Comparison of ENCODE assay signal across 8 cellular contexts in genomic region chr1:201982923-201983805, GRCh38. TPM values are rescaled to one million over a fixed set of nuclear protein-coding genes. Genes with fewer than 3 reads are reported as not detected.
DNase-seq lines count a peak whose midpoint lies in the region; ATAC-seq, FAIRE-seq and TF ChIP-seq lines count a peak whose summit lies in the region.

No MANE protein-coding gene starts in this region.

- peaks cover 45% of the 10 kb centered on the region for H3K79me2 ChIP-seq in GM23338 (replicated peaks; ENCODE audit: insufficient read depth)
- H3K79me2 ChIP-seq in SK-N-SH (ENCODE audit: insufficient read depth), result peaks cover 51% of the 10 kb centered on the region

- TF ChIP-seq CTCF in GM23338 (conservative IDR thresholded peaks at IDR 0.05; ENCODE audit: low read depth in 2 of 2), result 0 out of 4 replicates have a peak, but pooled peaks of 1 of the 2 experiments have one; percentile 8
- peak; percentile 22; the same call in 1 of the 2 replicates for TF ChIP-seq CTCF in SK-N-SH (IDR thresholded peaks at IDR 0.05)
- TF ChIP-seq CTCF in pancreas (IDR thresholded peaks at IDR 0.05), result no peak
- TF ChIP-seq CTCF in upper lobe of left lung (IDR thresholded peaks at IDR 0.05), result peak in 5 of 6 experiments; percentile 14 to 72 (median 52)

- intact Hi-C loops in Right ventricle myocardium inferior (cut with DNase I), result no loop called here
- intact Hi-C loops in pancreas (cut with DNase I), result no loop called here

- no peaks in the 10 kb centered on the region for H3K9me3 ChIP-seq in SK-N-SH
- H3K9me3 ChIP-seq in pancreas, result no peaks in the 10 kb centered on the region
- no peaks in the 10 kb centered on the region for H3K9me3 ChIP-seq in upper lobe of left lung

- peaks cover 16% of the 10 kb centered on the region; the same call in 2 of the 3 replicates for H3K4me1 Mint-ChIP-seq in GM23338
- H3K4me1 Mint-ChIP-seq in activated naive CD8-positive, alpha-beta T cell (ENCODE audit: low read depth), result peaks cover 24% of the 10 kb centered on the region

- H3K36me3 Mint-ChIP-seq in GM23338 (ENCODE audit: low read depth), result peaks cover 4% of the 10 kb centered on the region; the same call in 2 of the 3 replicates
- H3K36me3 Mint-ChIP-seq in activated naive CD8-positive, alpha-beta T cell, result no peaks in the 10 kb centered on the region

- H4K20me1 ChIP-seq in GM23338 (replicated peaks; ENCODE audit: insufficient read depth) (peaks cover 10% of the 10 kb centered on the region; the same call in 1 of the 2 replicates), SK-N-SH (ENCODE audit: insufficient read depth) (peaks cover 12% of the 10 kb centered on the region)

- H3K4me3 ChIP-seq in GM23338, result peak overlapping the region; percentile 70
- peak overlapping the region; percentile 67 to 69 for H3K4me3 ChIP-seq in SK-N-SH (ENCODE audit: low read depth in 2 of 2, low read length in 1 of 2)
- peak overlapping the region; percentile 91 to 99 (median 96) for H3K4me3 ChIP-seq in pancreas
- peak overlapping the region; percentile 54 to 100 (median 92) for H3K4me3 ChIP-seq in upper lobe of left lung

- H2AFZ ChIP-seq in GM23338, result peak overlapping the region; percentile 57
- peak overlapping the region; percentile 38 for H2AFZ ChIP-seq in SK-N-SH (ENCODE audit: low read depth)

- peaks cover 6% of the 10 kb centered on the region for H3K4me1 ChIP-seq in GM23338 (ENCODE audit: insufficient read depth)
- H3K4me1 ChIP-seq in SK-N-SH (ENCODE audit: control insufficient read depth in 1 of 2, insufficient read depth in 2 of 2, low read depth in 1 of 2, low read length in 1 of 2), result peaks cover 0 to 8% of the 10 kb centered on the region in 2 experiments; a peak in 2 of 4 replicates
- H3K4me1 ChIP-seq in pancreas, result peaks cover 0 to 11% (median 0%) of the 10 kb centered on the region in 3 donors
- peaks cover 3 to 21% (median 13%) of the 10 kb centered on the region in 4 donors for H3K4me1 ChIP-seq in upper lobe of left lung

- 7% methylated on average over 16 of the region's 53 CpGs for WGBS in SK-N-SH (ENCODE audit: low lambda C conversion rate)
- WGBS in pancreas, 2 donors, result 1 to 2% methylated on average over 36 to 53 of the region's 53 CpGs
- WGBS in upper lobe of left lung, 2 donors, result 4 to 5% methylated on average over 22 to 33 of the region's 53 CpGs

- FAIRE-seq in G401.6 (lab: Jason Lieb, UNC), result peak; percentile 56
- no peak for FAIRE-seq in pancreas (lab: Jason Lieb, UNC)

- H3K4me2 ChIP-seq in GM23338 (peak overlapping the region; percentile 87), SK-N-SH (peak overlapping the region; percentile 72)

- TF ChIP-seq RAD21 in SK-N-SH (IDR thresholded peaks at IDR 0.05; ENCODE audit: low read length), result no peak

- H3K36me3 ChIP-seq in GM23338 (ENCODE audit: insufficient read depth) (no peaks in the 10 kb centered on the region), SK-N-SH (replicated peaks in 1 of 2; ENCODE audit: control insufficient read depth in 1 of 2, insufficient read depth in 2 of 2, low read length in 1 of 2) (peaks cover 0 to 2% of the 10 kb centered on the region in 2 experiments), pancreas (no peaks in the 10 kb centered on the region), upper lobe of left lung (no peaks in the 10 kb centered on the region)

- H3K27me3 ChIP-seq in GM23338 (ENCODE audit: insufficient read depth) (0 out of 2 replicates have a peak, but pooled peaks cover 10% of the 10 kb centered on the region), SK-N-SH (ENCODE audit: insufficient read depth) (no peaks in the 10 kb centered on the region), pancreas (no peaks in the 10 kb centered on the region), upper lobe of left lung (no peaks in the 10 kb centered on the region)

- peak in 1 of 4 donors; percentile 60 for TF ChIP-seq POLR2A in upper lobe of left lung (IDR thresholded peaks at IDR 0.05)

- POLR2A ChIA-PET in SK-N-SH (lab: Yijun Ruan, JAX), result interaction anchor here (0.9 to 1.0 kb wide), 3 partner anchors 23 to 91 kb away, joined by 3 to 5 read pairs (median 3); no protein-coding TSS in a partner anchor

- peak overlapping the region; percentile 91 for H3K4me3 Mint-ChIP-seq in GM23338
- peak overlapping the region; percentile 100 for H3K4me3 Mint-ChIP-seq in activated naive CD8-positive, alpha-beta T cell

- TF ChIP-seq EP300 in SK-N-SH (IDR thresholded peaks at IDR 0.05; ENCODE audit: borderline replicate concordance in 1 of 2, low read depth in 1 of 2, low read length in 1 of 2) (no peak), upper lobe of left lung (IDR thresholded peaks at IDR 0.05) (no peak)

- ATAC-seq in GM23338, result peak; percentile 83
- peak; percentile 90 for ATAC-seq in Right ventricle myocardium inferior
- ATAC-seq in pancreas, result peak; percentile 82 to 89 (median 82)
- ATAC-seq in upper lobe of left lung (ENCODE audit: low FRiP score in 2 of 2), result peak; percentile 94 to 95

- H3K9ac ChIP-seq in SK-N-SH, result peak overlapping the region; percentile 62

- peak; percentile 81 for DNase-seq in GM23338 (ENCODE audit: low spot score)
- peak; percentile 78 to 80 for DNase-seq in Kasumi-1 (lab: John Stamatoyannopoulos, UW)
- peak; percentile 82 for DNase-seq in SK-N-SH
- DNase-seq in Right ventricle myocardium inferior (ENCODE audit: missing footprints), result peak; percentile 89
- DNase-seq in pancreas, result peak; percentile 62 to 87 (median 68)
- peak; percentile 83 to 94 for DNase-seq in upper lobe of left lung

- peak overlapping the region; percentile 42; the same call in 1 of the 2 replicates for H3K27ac ChIP-seq in GM23338 (ENCODE audit: low read depth)
- H3K27ac ChIP-seq in SK-N-SH (ENCODE audit: low read depth in 2 of 2, low read length in 1 of 2), result peak overlapping the region; percentile 66 to 78
- H3K27ac ChIP-seq in pancreas, result peak overlapping the region; percentile 76 to 90 (median 84)
- peak overlapping the region; percentile 91 to 97 (median 94) for H3K27ac ChIP-seq in upper lobe of left lung

- H3K9me3 Mint-ChIP-seq in GM23338, result no peaks in the 10 kb centered on the region
- H3K9me3 Mint-ChIP-seq in activated naive CD8-positive, alpha-beta T cell (ENCODE audit: low read depth), result no peaks in the 10 kb centered on the region

- H3K9me2 ChIP-seq in GM23338 (ENCODE audit: insufficient read depth) (no peaks in the 10 kb centered on the region), SK-N-SH (no peaks in the 10 kb centered on the region)

- H3K27ac Mint-ChIP-seq in GM23338, result no peak overlapping the region
- peak overlapping the region; percentile 94 for H3K27ac Mint-ChIP-seq in activated naive CD8-positive, alpha-beta T cell

- no peaks in the 10 kb centered on the region for H3F3A ChIP-seq in GM23338 (replicated peaks; ENCODE audit: low read depth)
- peaks cover 4% of the 10 kb centered on the region for H3F3A ChIP-seq in SK-N-SH (replicated peaks; ENCODE audit: insufficient read depth)

- H3K27me3 Mint-ChIP-seq in GM23338 (ENCODE audit: insufficient read depth, low read depth, poor library complexity), result peaks cover 8% of the 10 kb centered on the region
- no peaks in the 10 kb centered on the region for H3K27me3 Mint-ChIP-seq in activated naive CD8-positive, alpha-beta T cell

- CTCF ChIA-PET in SK-N-SH (lab: Yijun Ruan, JAX), result interaction anchor here (0.6 to 9.6 kb wide), 11 partner anchors 10 to 152 kb away, joined by 3 to 58 read pairs (median 4); partner anchors contain the start of gene SHISA4

TF ChIP-seq in GM23338, 12 proteins besides CTCF, POLR2A, EP300 and RAD21 (continues in another document):
- TF ChIP-seq POLR2AphosphoS5 (IDR thresholded peaks at IDR 0.05; ENCODE audit: low read depth) (peak; percentile 34; the same call in 1 of the 2 replicates), STAT1 (IDR thresholded peaks at IDR 0.05; ENCODE audit: unreplicated experiment) (no peak)

TF ChIP-seq in SK-N-SH, 30 proteins besides CTCF, POLR2A, EP300 and RAD21 (continues in another document):
- TF ChIP-seq YY1 (IDR thresholded peaks at IDR 0.05; ENCODE audit: low read depth) (no peak), GATA2 (CRISPR knock-in tag; IDR thresholded peaks at IDR 0.05) (peak; percentile 45)

RNA-seq across cellular contexts. Expression of gene RNPEP, which starts 0.7 kb away (rescaled TPM):
- 61.6 and 80.3 TPM in 2 replicates for total RNA-seq in GM23338 (2014; rRNA removed; shearing (Covaris generic))
- 32.1 and 35.0 TPM in 2 replicates for polyA plus RNA-seq in GM23338 (2016; fragmentation: Nextera tagmentation; extraction: Ambion mirVana)
- 36.7 and 46.7 TPM in 2 replicates for polyA plus RNA-seq in SK-N-SH (2012; rRNA removed)
- polyA plus RNA-seq in SK-N-SH (2012; cell fraction: cytosol; rRNA removed), result 45.5 and 49.7 TPM in 2 replicates
- polyA plus RNA-seq in SK-N-SH (2012; cell fraction: nucleus; rRNA removed), result 84.1 and 88.4 TPM in 2 replicates
- 18.7 TPM for total RNA-seq in Right ventricle myocardium inferior
- 10 to 100 TPM; 19.8 to 37.6 (median 26.5) TPM for total RNA-seq in pancreas
- 10 to 100 TPM; 29.0 to 43.5 TPM for polyA plus RNA-seq in pancreas
- total RNA-seq in upper lobe of left lung, result 100 to 1,000 TPM in 2 of 6 donors, 10 to 100 TPM in 4; 67.7 to 116 (median 76.5) TPM

RNA-seq across cellular contexts. Expression of gene ELF3, which starts 27.2 kb away (rescaled TPM):
- total RNA-seq in GM23338 (2014; rRNA removed; shearing (Covaris generic)), result 13.0 and 19.5 TPM in 2 replicates
- polyA plus RNA-seq in GM23338 (2016; fragmentation: Nextera tagmentation; extraction: Ambion mirVana), result 10.9 and 12.3 TPM in 2 replicates
- 0.10 and 0.11 TPM in 2 replicates for polyA plus RNA-seq in SK-N-SH (2012; rRNA removed)
- 0.04 and 0.05 TPM in 2 replicates for polyA plus RNA-seq in SK-N-SH (2012; cell fraction: cytosol; rRNA removed)
- polyA plus RNA-seq in SK-N-SH (2012; cell fraction: nucleus; rRNA removed), result 1.3 and 1.5 TPM in 2 replicates
- 0.54 TPM for total RNA-seq in Right ventricle myocardium inferior
- total RNA-seq in pancreas, result 100 to 1,000 TPM in 5 of 6 donors, 10 to 100 TPM in 1; 99.3 to 278 (median 158) TPM
- polyA plus RNA-seq in pancreas, result 100 to 1,000 TPM; 284 to 447 TPM
- total RNA-seq in upper lobe of left lung, result 100 to 1,000 TPM in 4 of 6 donors, 10 to 100 TPM in 2; 82.8 to 261 (median 137) TPM

RNA-seq across cellular contexts. Expression of gene TIMM17A, which starts 27.9 kb away (rescaled TPM):
- 38.5 and 45.9 TPM in 2 replicates for total RNA-seq in GM23338 (2014; rRNA removed; shearing (Covaris generic))
- polyA plus RNA-seq in GM23338 (2016; fragmentation: Nextera tagmentation; extraction: Ambion mirVana) (53.4 and 60.0 TPM in 2 replicates), SK-N-SH (2012; rRNA removed) (33.6 and 51.6 TPM in 2 replicates), pancreas (10 to 100 TPM; 18.1 to 28.2 TPM)
- 59.3 and 72.7 TPM in 2 replicates for polyA plus RNA-seq in SK-N-SH (2012; cell fraction: cytosol; rRNA removed)
- 20.6 and 39.2 TPM in 2 replicates for polyA plus RNA-seq in SK-N-SH (2012; cell fraction: nucleus; rRNA removed)
- total RNA-seq in Right ventricle myocardium inferior (83.6 TPM), pancreas (10 to 100 TPM in 5 of 6 donors, 1 to 10 TPM in 1; 7.9 to 17.8 (median 17.1) TPM), upper lobe of left lung (10 to 100 TPM; 11.7 to 38.9 (median 23.2) TPM)

RNA-seq across cellular contexts. Expression of gene LMOD1, which starts 36.8 kb away (rescaled TPM):
- total RNA-seq in GM23338 (2014; rRNA removed; shearing (Covaris generic)), result 0.82 and 1.7 TPM in 2 replicates
- polyA plus RNA-seq in GM23338 (2016; fragmentation: Nextera tagmentation; extraction: Ambion mirVana) (0.74 and 1.0 TPM in 2 replicates), SK-N-SH (2012; rRNA removed) (2.7 and 4.9 TPM in 2 replicates), pancreas (10 to 100 TPM in 1 of 2 donors, 1 to 10 TPM in 1; 7.1 to 13.6 TPM)
- 2.5 and 2.8 TPM in 2 replicates for polyA plus RNA-seq in SK-N-SH (2012; cell fraction: cytosol; rRNA removed)
- 7.2 and 8.2 TPM in 2 replicates for polyA plus RNA-seq in SK-N-SH (2012; cell fraction: nucleus; rRNA removed)
- total RNA-seq in Right ventricle myocardium inferior (10.8 TPM), pancreas (1 to 10 TPM in 5 of 6 donors, under 1 TPM in 1; 0.67 to 4.5 (median 1.7) TPM), upper lobe of left lung (10 to 100 TPM; 16.6 to 28.1 (median 22.9) TPM)

Comparison
In these comparisons a context has a peak if more than half of its experiments do, and no peak if none do; other contexts are left out.
1. Peak in every context shown above with its lines: DNase-seq, ATAC-seq, H3K4me3 ChIP-seq and H3K27ac ChIP-seq.
2. H3K27ac ChIP-seq: peak in every context shown above with its lines; median percentile 94 in upper lobe of left lung; 84 in pancreas; 72 in SK-N-SH; 42 in GM23338.
3. CTCF ChIP-seq: peak in SK-N-SH (single experiment) and upper lobe of left lung (5 of 6); none in pancreas (0 of 4).